1 cellular context compared by ENCODE assay signal in the genomic region with DNA sequence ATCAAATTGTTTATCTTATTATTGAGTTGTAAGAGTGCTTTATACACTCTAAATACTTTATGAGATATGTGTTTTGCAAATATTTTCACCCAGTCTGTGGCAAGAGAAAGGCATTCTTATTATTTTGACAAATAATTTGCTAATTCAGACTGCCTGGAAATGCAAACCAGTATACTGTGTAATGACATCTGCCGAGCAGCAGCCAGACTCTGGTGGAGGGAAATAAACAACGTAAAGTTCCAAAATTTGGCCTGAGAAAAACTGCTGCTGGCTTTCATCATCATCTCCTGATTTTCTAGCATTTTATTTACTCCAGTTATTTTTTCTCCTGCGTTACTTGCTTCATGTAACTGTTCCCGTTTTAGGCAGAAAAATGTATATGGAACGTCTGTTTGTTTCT.
TF ChIP-seq lines count a peak whose summit lies in the region.

No MANE protein-coding gene starts in this region.

TF ChIP-seq in SK-N-SH, 30 proteins besides CTCF, POLR2A, EP300 and RAD21 (continued from another document):
- TF ChIP-seq, protein P1, sequence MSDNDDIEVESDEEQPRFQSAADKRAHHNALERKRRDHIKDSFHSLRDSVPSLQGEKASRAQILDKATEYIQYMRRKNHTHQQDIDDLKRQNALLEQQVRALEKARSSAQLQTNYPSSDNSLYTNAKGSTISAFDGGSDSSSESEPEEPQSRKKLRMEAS (IDR thresholded peaks at IDR 0.05; ENCODE audit: low read depth), result no peak
